ENCODE assay signal across 2 cellular contexts in the genomic region with DNA sequence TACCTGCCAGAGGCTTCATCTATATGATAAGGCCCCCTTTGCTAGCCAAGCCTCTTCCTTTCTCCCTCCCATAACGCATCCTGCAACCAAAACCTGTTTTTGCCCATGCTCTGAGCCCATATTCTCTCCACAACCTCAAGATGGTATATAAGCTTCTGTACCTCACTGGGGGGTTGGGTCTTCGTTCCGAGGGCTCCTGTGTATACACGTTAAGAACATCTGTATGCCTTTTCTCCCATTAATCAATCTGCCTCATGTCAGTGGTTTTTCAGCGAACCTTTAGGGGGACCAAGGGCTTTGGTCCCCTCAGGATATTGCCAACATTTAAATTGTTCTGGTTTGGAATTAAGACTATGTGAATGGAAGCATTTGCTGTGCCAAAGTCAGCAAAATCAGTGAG.
TF ChIP-seq lines count a peak whose summit lies in the region.

No MANE protein-coding gene starts in this region.

TF ChIP-seq in GM23338, 12 proteins besides CTCF, POLR2A, EP300 and RAD21 (continues in another document):
- no peak for TF ChIP-seq CREB1 (CRISPR knock-in tag; IDR thresholded peaks at IDR 0.05; ENCODE audit: low read depth)
- TF ChIP-seq, protein P1, sequence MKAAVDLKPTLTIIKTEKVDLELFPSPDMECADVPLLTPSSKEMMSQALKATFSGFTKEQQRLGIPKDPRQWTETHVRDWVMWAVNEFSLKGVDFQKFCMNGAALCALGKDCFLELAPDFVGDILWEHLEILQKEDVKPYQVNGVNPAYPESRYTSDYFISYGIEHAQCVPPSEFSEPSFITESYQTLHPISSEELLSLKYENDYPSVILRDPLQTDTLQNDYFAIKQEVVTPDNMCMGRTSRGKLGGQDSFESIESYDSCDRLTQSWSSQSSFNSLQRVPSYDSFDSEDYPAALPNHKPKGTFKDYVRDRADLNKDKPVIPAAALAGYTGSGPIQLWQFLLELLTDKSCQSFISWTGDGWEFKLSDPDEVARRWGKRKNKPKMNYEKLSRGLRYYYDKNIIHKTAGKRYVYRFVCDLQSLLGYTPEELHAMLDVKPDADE (IDR thresholded peaks at IDR 0.05), result no peak
- no peak for TF ChIP-seq ZNF114 (CRISPR knock-in tag; IDR thresholded peaks at IDR 0.05)
- TF ChIP-seq ZNF331 (CRISPR knock-in tag; IDR thresholded peaks at IDR 0.05; ENCODE audit: low read depth), result no peak
- TF ChIP-seq STAT1 (IDR thresholded peaks at IDR 0.05; ENCODE audit: unreplicated experiment), result no peak
- no peak for TF ChIP-seq POLR2AphosphoS5 (IDR thresholded peaks at IDR 0.05; ENCODE audit: low read depth)
- TF ChIP-seq, protein P2, sequence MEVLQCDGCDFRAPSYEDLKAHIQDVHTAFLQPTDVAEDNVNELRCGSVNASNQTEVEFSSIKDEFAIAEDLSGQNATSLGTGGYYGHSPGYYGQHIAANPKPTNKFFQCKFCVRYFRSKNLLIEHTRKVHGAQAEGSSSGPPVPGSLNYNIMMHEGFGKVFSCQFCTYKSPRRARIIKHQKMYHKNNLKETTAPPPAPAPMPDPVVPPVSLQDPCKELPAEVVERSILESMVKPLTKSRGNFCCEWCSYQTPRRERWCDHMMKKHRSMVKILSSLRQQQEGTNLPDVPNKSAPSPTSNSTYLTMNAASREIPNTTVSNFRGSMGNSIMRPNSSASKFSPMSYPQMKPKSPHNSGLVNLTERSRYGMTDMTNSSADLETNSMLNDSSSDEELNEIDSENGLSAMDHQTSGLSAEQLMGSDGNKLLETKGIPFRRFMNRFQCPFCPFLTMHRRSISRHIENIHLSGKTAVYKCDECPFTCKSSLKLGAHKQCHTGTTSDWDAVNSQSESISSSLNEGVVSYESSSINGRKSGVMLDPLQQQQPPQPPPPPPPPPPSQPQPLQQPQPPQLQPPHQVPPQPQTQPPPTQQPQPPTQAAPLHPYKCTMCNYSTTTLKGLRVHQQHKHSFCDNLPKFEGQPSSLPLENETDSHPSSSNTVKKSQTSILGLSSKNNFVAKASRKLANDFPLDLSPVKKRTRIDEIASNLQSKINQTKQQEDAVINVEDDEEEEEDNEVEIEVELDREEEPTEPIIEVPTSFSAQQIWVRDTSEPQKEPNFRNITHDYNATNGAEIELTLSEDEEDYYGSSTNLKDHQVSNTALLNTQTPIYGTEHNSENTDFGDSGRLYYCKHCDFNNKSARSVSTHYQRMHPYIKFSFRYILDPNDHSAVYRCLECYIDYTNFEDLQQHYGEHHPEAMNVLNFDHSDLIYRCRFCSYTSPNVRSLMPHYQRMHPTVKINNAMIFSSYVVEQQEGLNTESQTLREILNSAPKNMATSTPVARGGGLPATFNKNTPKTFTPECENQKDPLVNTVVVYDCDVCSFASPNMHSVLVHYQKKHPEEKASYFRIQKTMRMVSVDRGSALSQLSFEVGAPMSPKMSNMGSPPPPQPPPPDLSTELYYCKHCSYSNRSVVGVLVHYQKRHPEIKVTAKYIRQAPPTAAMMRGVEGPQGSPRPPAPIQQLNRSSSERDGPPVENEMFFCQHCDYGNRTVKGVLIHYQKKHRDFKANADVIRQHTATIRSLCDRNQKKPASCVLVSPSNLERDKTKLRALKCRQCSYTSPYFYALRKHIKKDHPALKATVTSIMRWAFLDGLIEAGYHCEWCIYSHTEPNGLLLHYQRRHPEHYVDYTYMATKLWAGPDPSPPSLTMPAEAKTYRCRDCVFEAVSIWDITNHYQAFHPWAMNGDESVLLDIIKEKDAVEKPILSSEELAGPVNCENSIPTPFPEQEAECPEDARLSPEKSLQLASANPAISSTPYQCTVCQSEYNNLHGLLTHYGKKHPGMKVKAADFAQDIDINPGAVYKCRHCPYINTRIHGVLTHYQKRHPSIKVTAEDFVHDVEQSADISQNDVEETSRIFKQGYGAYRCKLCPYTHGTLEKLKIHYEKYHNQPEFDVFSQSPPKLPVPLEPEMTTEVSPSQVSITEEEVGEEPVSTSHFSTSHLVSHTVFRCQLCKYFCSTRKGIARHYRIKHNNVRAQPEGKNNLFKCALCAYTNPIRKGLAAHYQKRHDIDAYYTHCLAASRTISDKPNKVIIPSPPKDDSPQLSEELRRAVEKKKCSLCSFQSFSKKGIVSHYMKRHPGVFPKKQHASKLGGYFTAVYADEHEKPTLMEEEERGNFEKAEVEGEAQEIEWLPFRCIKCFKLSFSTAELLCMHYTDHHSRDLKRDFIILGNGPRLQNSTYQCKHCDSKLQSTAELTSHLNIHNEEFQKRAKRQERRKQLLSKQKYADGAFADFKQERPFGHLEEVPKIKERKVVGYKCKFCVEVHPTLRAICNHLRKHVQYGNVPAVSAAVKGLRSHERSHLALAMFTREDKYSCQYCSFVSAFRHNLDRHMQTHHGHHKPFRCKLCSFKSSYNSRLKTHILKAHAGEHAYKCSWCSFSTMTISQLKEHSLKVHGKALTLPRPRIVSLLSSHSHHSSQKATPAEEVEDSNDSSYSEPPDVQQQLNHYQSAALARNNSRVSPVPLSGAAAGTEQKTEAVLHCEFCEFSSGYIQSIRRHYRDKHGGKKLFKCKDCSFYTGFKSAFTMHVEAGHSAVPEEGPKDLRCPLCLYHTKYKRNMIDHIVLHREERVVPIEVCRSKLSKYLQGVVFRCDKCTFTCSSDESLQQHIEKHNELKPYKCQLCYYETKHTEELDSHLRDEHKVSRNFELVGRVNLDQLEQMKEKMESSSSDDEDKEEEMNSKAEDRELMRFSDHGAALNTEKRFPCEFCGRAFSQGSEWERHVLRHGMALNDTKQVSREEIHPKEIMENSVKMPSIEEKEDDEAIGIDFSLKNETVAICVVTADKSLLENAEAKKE (CRISPR knock-in tag; IDR thresholded peaks at IDR 0.05), result no peak
- TF ChIP-seq NANOG (IDR thresholded peaks at IDR 0.05; ENCODE audit: borderline replicate concordance), result no peak
- TF ChIP-seq, protein P3, sequence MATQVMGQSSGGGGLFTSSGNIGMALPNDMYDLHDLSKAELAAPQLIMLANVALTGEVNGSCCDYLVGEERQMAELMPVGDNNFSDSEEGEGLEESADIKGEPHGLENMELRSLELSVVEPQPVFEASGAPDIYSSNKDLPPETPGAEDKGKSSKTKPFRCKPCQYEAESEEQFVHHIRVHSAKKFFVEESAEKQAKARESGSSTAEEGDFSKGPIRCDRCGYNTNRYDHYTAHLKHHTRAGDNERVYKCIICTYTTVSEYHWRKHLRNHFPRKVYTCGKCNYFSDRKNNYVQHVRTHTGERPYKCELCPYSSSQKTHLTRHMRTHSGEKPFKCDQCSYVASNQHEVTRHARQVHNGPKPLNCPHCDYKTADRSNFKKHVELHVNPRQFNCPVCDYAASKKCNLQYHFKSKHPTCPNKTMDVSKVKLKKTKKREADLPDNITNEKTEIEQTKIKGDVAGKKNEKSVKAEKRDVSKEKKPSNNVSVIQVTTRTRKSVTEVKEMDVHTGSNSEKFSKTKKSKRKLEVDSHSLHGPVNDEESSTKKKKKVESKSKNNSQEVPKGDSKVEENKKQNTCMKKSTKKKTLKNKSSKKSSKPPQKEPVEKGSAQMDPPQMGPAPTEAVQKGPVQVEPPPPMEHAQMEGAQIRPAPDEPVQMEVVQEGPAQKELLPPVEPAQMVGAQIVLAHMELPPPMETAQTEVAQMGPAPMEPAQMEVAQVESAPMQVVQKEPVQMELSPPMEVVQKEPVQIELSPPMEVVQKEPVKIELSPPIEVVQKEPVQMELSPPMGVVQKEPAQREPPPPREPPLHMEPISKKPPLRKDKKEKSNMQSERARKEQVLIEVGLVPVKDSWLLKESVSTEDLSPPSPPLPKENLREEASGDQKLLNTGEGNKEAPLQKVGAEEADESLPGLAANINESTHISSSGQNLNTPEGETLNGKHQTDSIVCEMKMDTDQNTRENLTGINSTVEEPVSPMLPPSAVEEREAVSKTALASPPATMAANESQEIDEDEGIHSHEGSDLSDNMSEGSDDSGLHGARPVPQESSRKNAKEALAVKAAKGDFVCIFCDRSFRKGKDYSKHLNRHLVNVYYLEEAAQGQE (IDR thresholded peaks at IDR 0.05; ENCODE audit: unreplicated experiment), result no peak
- no peak for TF ChIP-seq EZH2 (IDR thresholded peaks at IDR 0.05; ENCODE audit: low read depth, unreplicated experiment)

TF ChIP-seq in H1, 55 proteins besides CTCF, POLR2A, EP300 and RAD21:
- TF ChIP-seq ASH2L (IDR thresholded peaks at IDR 0.05; ENCODE audit: low read length) (no peak), TCF12 (IDR thresholded peaks at IDR 0.05; ENCODE audit: low read depth, low read length) (no peak), CHD1 (IDR thresholded peaks at IDR 0.05; ENCODE audit: low read depth, low read length) (no peak), SAP30 (IDR thresholded peaks at IDR 0.05; ENCODE audit: insufficient read depth, insufficient replicate concordance, low read length) (no peak), SUZ12 (IDR thresholded peaks at IDR 0.05; ENCODE audit: low read length) (no peak), CEBPB (IDR thresholded peaks at IDR 0.05; ENCODE audit: low read depth, low read length) (no peak), POLR2AphosphoS5 (IDR thresholded peaks at IDR 0.05; ENCODE audit: low read depth, low read length) (no peak), GTF2F1 (IDR thresholded peaks at IDR 0.05; ENCODE audit: borderline replicate concordance, low read depth, low read length) (no peak), SP2 (IDR thresholded peaks at IDR 0.05; ENCODE audit: low read length) (no peak), NANOG (IDR thresholded peaks at IDR 0.05; ENCODE audit: insufficient read depth, low read depth, low read length, poor library complexity, severe bottlenecking) (no peak), SIX5 (IDR thresholded peaks at IDR 0.05; ENCODE audit: low read depth, low read length) (no peak), RXRA (IDR thresholded peaks at IDR 0.05; ENCODE audit: insufficient read depth, low read depth, low read length) (no peak), TAF7 (optimal IDR thresholded peaks at IDR 0.05; ENCODE audit: borderline replicate concordance, low read depth, low read length) (no peak), CBX8 (IDR thresholded peaks at IDR 0.05; ENCODE audit: borderline replicate concordance, low read depth, low read length) (no peak), CBX5 (IDR thresholded peaks at IDR 0.05; ENCODE audit: low read depth, low read length) (no peak)
- TF ChIP-seq, protein P4, sequence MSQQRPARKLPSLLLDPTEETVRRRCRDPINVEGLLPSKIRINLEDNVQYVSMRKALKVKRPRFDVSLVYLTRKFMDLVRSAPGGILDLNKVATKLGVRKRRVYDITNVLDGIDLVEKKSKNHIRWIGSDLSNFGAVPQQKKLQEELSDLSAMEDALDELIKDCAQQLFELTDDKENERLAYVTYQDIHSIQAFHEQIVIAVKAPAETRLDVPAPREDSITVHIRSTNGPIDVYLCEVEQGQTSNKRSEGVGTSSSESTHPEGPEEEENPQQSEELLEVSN (IDR thresholded peaks at IDR 0.05), result no peak
